In the genomic region with DNA sequence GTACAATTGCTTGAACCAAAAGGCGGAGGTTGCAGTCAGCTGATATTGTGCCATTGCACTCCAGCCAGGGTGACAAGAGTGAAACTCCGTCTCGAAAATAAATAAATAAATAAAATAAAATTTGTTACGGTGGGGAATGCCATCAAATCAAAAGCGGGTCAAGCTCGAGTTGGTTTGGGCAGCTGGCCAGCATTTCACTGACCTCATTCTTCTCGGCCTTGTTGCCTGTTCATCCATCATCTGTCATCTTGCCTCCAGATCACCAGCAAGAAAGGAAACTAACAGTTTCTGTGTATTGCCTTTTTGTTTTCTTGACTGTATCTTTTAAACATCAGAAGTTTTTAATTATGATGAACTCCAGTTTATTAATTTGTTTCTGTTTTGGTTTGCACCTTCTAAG, we compare ENCODE assay signal across 19 cellular contexts. TPM values are rescaled to one million over a fixed set of nuclear protein-coding genes. Genes with fewer than 3 reads are reported as not detected.
DNase-seq lines count a peak whose midpoint lies in the region; ATAC-seq and TF ChIP-seq lines count a peak whose summit lies in the region.
"Had no signal": no experiment of that assay in that cellular context is flagged by ENCODE, and none has a peak within 500 bp of the region (broad histone marks: within the 10 kb centered on the region; RNA-seq: fewer than 3 reads in every experiment).

No MANE protein-coding gene starts in this region.

- no peak overlapping the region for H2BK15ac ChIP-seq in mesendoderm (replicated peaks; ENCODE audit: low read depth)

- no CpG with 5 or more reads among the region's 7 CpGs for WGBS in mesendoderm (ENCODE audit: extremely low coverage, insufficient coverage, low lambda C conversion rate)

- H3K27ac ChIP-seq in SJCRH30 (no peak overlapping the region), mesendoderm (ENCODE audit: low read depth, low read length) (no peak overlapping the region), WERI-Rb-1 (no peak overlapping the region)
- H3K27ac ChIP-seq: C4-2B, RWPE1 had no signal

- H3K9me3 Mint-ChIP-seq in activated T-cell treated with anti-CD3 and anti-CD28 coated beads, Interleukin-2, amount 50 U/mL, for 72 hours, result no peaks in the 10 kb centered on the region
- H3K9me3 Mint-ChIP-seq: HFFc6 had no signal

- no peak overlapping the region for H2BK120ac ChIP-seq in mesendoderm (ENCODE audit: low read depth, low read length)

- H3K9ac ChIP-seq in mesendoderm (ENCODE audit: low read length), result no peak overlapping the region

- H3K79me1 ChIP-seq in mesendoderm (ENCODE audit: low read length), result no peaks in the 10 kb centered on the region

- H3K4me3 ChIP-seq in SJCRH30, result no peak overlapping the region
- no peak overlapping the region for H3K4me3 ChIP-seq in mesendoderm (ENCODE audit: low read length)
- H3K4me3 ChIP-seq in WERI-Rb-1 (ENCODE audit: low read depth, low read length), result no peak overlapping the region

- H3K4me2 ChIP-seq in mesendoderm (ENCODE audit: low read length), result no peak overlapping the region

- H3K23ac ChIP-seq in mesendoderm (ENCODE audit: low read length), result no peak overlapping the region

- peaks cover 8% of the 10 kb centered on the region for H3K4me1 Mint-ChIP-seq in activated T-cell treated with anti-CD3 and anti-CD28 coated beads, Interleukin-2, amount 50 U/mL, for 72 hours (ENCODE audit: low read depth)

- H4K5ac ChIP-seq in mesendoderm (ENCODE audit: low read length), result no peak overlapping the region

- H3K27me3 Mint-ChIP-seq in activated T-cell treated with anti-CD3 and anti-CD28 coated beads, Interleukin-2, amount 50 U/mL, for 72 hours (ENCODE audit: low read depth), result no peaks in the 10 kb centered on the region

- H3K9me3 ChIP-seq in SJCRH30 (replicated peaks) (no peaks in the 10 kb centered on the region), WERI-Rb-1 (ENCODE audit: severe bottlenecking) (no peaks in the 10 kb centered on the region)
- H3K9me3 ChIP-seq: Caco-2 had no signal

- H3K56ac ChIP-seq in mesendoderm (ENCODE audit: low read length), result no peak overlapping the region

- no peaks in the 10 kb centered on the region for H3K36me3 ChIP-seq in SJCRH30
- no peaks in the 10 kb centered on the region for H3K36me3 ChIP-seq in mesendoderm (ENCODE audit: control insufficient read depth, insufficient read depth, low read length)
- no peaks in the 10 kb centered on the region for H3K36me3 ChIP-seq in WERI-Rb-1

- no peaks in the 10 kb centered on the region for H3K79me2 ChIP-seq in mesendoderm (ENCODE audit: control insufficient read depth, insufficient read depth, low read length)

- DNase-seq in Daoy (ENCODE audit: low read depth) (peak; percentile 6), SJCRH30 (peak; percentile 52 to 54), cerebellum (ENCODE audit: low spot score) (peak; percentile 6), pons (ENCODE audit: low spot score) (peak; percentile 7), mesendoderm (no peak), NCI-H2171 treated with DMSO at 0.1 percent for 48 hours (lab: John Stamatoyannopoulos, UW) (no peak), WERI-Rb-1 (no peak)
- no peak for DNase-seq in activated T-cell treated with anti-CD3 and anti-CD28 coated beads, Interleukin-2, amount 50 U/mL, for 72 hours
- DNase-seq: Caco-2; DMS53; HFFc6; Karpas-422; NCI-H1417 treated with DMSO at 0.1 percent for 48 hours; NCI-H2029; NCI-H526 treated with DMSO at 0.1 percent for 48 hours; NK-92 treated with Interleukin-12 subunit alpha and Interleukin-12 subunit beta, amount 100 ng/mL, for 24 hours; OCI-M1 had no signal

- TF ChIP-seq CTCF in WERI-Rb-1 (IDR thresholded peaks at IDR 0.05; ENCODE audit: low read depth, low read length), result no peak

- H3K4me1 ChIP-seq in SJCRH30 (peaks cover 6% of the 10 kb centered on the region; the same call in 1 of the 2 replicates), mesendoderm (ENCODE audit: control insufficient read depth, low read depth, low read length) (no peaks in the 10 kb centered on the region)
- H3K4me1 ChIP-seq: Caco-2 had no signal

- H3K36me3 Mint-ChIP-seq in activated T-cell treated with anti-CD3 and anti-CD28 coated beads, Interleukin-2, amount 50 U/mL, for 72 hours (ENCODE audit: insufficient read depth in 2 of 2), result peaks cover 2 to 3% of the 10 kb centered on the region in 2 donors

- no peak overlapping the region for H3K4me3 Mint-ChIP-seq in activated T-cell treated with anti-CD3 and anti-CD28 coated beads, Interleukin-2, amount 50 U/mL, for 72 hours
- H3K4me3 Mint-ChIP-seq: HFFc6 had no signal

- H4K8ac ChIP-seq in mesendoderm (ENCODE audit: low read depth, low read length), result no peak overlapping the region

- no peak overlapping the region for H3K4ac ChIP-seq in mesendoderm (ENCODE audit: low read depth, low read length)

- no peak overlapping the region for H2AK5ac ChIP-seq in mesendoderm (ENCODE audit: low read length)

- no peak for ATAC-seq in activated T-cell treated with anti-CD3 and anti-CD28 coated beads, Interleukin-2, amount 50 U/mL, for 72 hours (replicated peaks in 1 of 2)

- no peak overlapping the region for H3K18ac ChIP-seq in mesendoderm (ENCODE audit: low read length)

- H3K27me3 ChIP-seq in SJCRH30, result no peaks in the 10 kb centered on the region
- no peaks in the 10 kb centered on the region for H3K27me3 ChIP-seq in mesendoderm (ENCODE audit: insufficient read depth, low read length, poor library complexity)
- H3K27me3 ChIP-seq in WERI-Rb-1 (ENCODE audit: insufficient read depth, low read depth, severe bottlenecking), result no peaks in the 10 kb centered on the region

- H2BK5ac ChIP-seq in mesendoderm (ENCODE audit: low read length), result no peak overlapping the region

- no peak overlapping the region for H3K27ac Mint-ChIP-seq in activated T-cell treated with anti-CD3 and anti-CD28 coated beads, Interleukin-2, amount 50 U/mL, for 72 hours
- H3K27ac Mint-ChIP-seq: HFFc6 had no signal

RNA-seq across cellular contexts. Expression of a gene that starts 31.5 kb away (rescaled TPM):
- 5.6 and 11.8 TPM in 2 replicates for total RNA-seq in Daoy (2014; rRNA removed; shearing (Covaris generic))
- 12.5 and 17.2 TPM in 2 replicates for total RNA-seq in SJCRH30 (2014; rRNA removed; shearing (Covaris generic))
- 24.4 TPM for total RNA-seq in cerebellum
- total RNA-seq in activated T-cell treated with anti-CD3 and anti-CD28 coated beads, Interleukin-2, amount 50 U/mL, for 72 hours, result 10 to 100 TPM; 39.3 to 41.5 TPM
- polyA plus RNA-seq in mesendoderm (2013, experiment 1 of 2), result 4.8 TPM
- polyA plus RNA-seq in mesendoderm (2013, experiment 2 of 2), result 4.5 TPM

Comparison
In these comparisons a context has a peak if more than half of its experiments do, and no peak if none do; other contexts are left out.
1. DNase-seq: peak in Daoy (single experiment), SJCRH30 (2 of 2), cerebellum (single experiment) and pons (single experiment); none in activated T-cell treated with anti-CD3 and anti-CD28 coated beads, Interleukin-2, amount 50 U/mL, for 72 hours (0 of 2), mesendoderm (single experiment), NCI-H2171 treated with DMSO at 0.1 percent for 48 hours (single experiment) and WERI-Rb-1 (single experiment).